ENCODE assay signal across 15 cellular contexts in genomic region chr10:27525819-27526218, GRCh38. TPM values are rescaled to one million over a fixed set of nuclear protein-coding genes. Genes with fewer than 3 reads are reported as not detected.
DNase-seq lines count a peak whose midpoint lies in the region; ATAC-seq and TF ChIP-seq lines count a peak whose summit lies in the region.
"Had no signal": no experiment of that assay in that cellular context is flagged by ENCODE, and none has a peak within 500 bp of the region (broad histone marks: within the 10 kb centered on the region; RNA-seq: fewer than 3 reads in every experiment).

No MANE protein-coding gene starts in this region.

- no peak overlapping the region for H3K4me3 ChIP-seq in foreskin fibroblast (ENCODE audit: low read depth in 1 of 2, low read length in 2 of 2)
- H3K4me3 ChIP-seq in skeletal muscle tissue (ENCODE audit: low read length in 3 of 3): no peak overlapping the region
- no peak overlapping the region for H3K4me3 ChIP-seq in lower leg skin (ENCODE audit: low read depth, poor library complexity, severe bottlenecking)

- H3K27me3 ChIP-seq in skeletal muscle tissue (ENCODE audit: control insufficient read depth in 3 of 3, insufficient read depth in 3 of 3, low read length in 3 of 3): no peaks in the 10 kb centered on the region

- ATAC-seq in activated naive CD8-positive, alpha-beta T cell treated with anti-CD3 and anti-CD28 coated beads, Interleukin-2, amount 50 U/mL, for 24 hours: no peak
- peak; percentile 91 for ATAC-seq in SK-N-SH treated with all-trans-retinoic acid at 6 μM for 48 hours
- ATAC-seq in GM21390 (IDR thresholded peaks at IDR 0.05; ENCODE audit: unreplicated experiment): no peak
- ATAC-seq: activated CD4-positive, alpha-beta T cell treated with anti-CD3 and anti-CD28 coated beads for 36 hours; naive thymus-derived CD4-positive, alpha-beta T cell had no signal

- H3K36me3 Mint-ChIP-seq in activated naive CD8-positive, alpha-beta T cell: peaks cover 11% of the 10 kb centered on the region
- peaks cover 11% of the 10 kb centered on the region for H3K36me3 Mint-ChIP-seq in activated naive CD8-positive, alpha-beta T cell treated with anti-CD3 and anti-CD28 coated beads, Interleukin-2, amount 50 U/mL, for 24 hours (ENCODE audit: low read depth)

- H3K9me3 Mint-ChIP-seq in activated naive CD8-positive, alpha-beta T cell (ENCODE audit: low read depth): no peaks in the 10 kb centered on the region
- H3K9me3 Mint-ChIP-seq in activated naive CD8-positive, alpha-beta T cell treated with anti-CD3 and anti-CD28 coated beads, Interleukin-2, amount 50 U/mL, for 24 hours: no peaks in the 10 kb centered on the region
- H3K9me3 Mint-ChIP-seq: activated naive CD4-positive, alpha-beta T cell treated with anti-CD3 and anti-CD28 coated beads for 36 hours; naive thymus-derived CD4-positive, alpha-beta T cell had no signal

- H3K27ac ChIP-seq in skeletal muscle tissue (ENCODE audit: low read depth, low read length): peak overlapping the region; percentile 3

- H3K9me3 ChIP-seq in skeletal muscle tissue (ENCODE audit: control insufficient read depth in 3 of 3, low read length in 3 of 3): no peaks in the 10 kb centered on the region

- peak overlapping the region; percentile 51 for H3K27ac Mint-ChIP-seq in activated naive CD8-positive, alpha-beta T cell
- H3K27ac Mint-ChIP-seq in activated naive CD8-positive, alpha-beta T cell treated with anti-CD3 and anti-CD28 coated beads, Interleukin-2, amount 50 U/mL, for 24 hours: no peak overlapping the region
- H3K27ac Mint-ChIP-seq: activated CD4-positive, alpha-beta T cell treated with anti-CD3 and anti-CD28 coated beads for 36 hours; activated naive CD4-positive, alpha-beta T cell treated with anti-CD3 and anti-CD28 coated beads for 36 hours had no signal

- DNase-seq in activated naive CD8-positive, alpha-beta T cell treated with anti-CD3 and anti-CD28 coated beads, Interleukin-2, amount 50 U/mL, for 24 hours: no peak
- DNase-seq in foreskin fibroblast: peak; percentile 33 to 77
- no peak for DNase-seq in NCI-H226
- DNase-seq in lower leg skin (ENCODE audit: low spot score in 2 of 2): no peak
- DNase-seq: activated CD4-positive, alpha-beta T cell treated with anti-CD3 and anti-CD28 coated beads for 36 hours; activated naive CD4-positive, alpha-beta T cell treated with anti-CD3 and anti-CD28 coated beads for 36 hours; effector CD8-positive, alpha-beta T cell; H7; naive thymus-derived CD4-positive, alpha-beta T cell; SHP77 treated with DMSO at 0.1 percent for 48 hours; stimulated activated naive CD4-positive, alpha-beta T cell had no signal

- no peak overlapping the region for H3K9ac ChIP-seq in skeletal muscle tissue (ENCODE audit: low read depth in 1 of 3, low read length in 3 of 3)

- no peaks in the 10 kb centered on the region for H3K36me3 ChIP-seq in skeletal muscle tissue (ENCODE audit: control insufficient read depth in 3 of 3, insufficient read depth in 3 of 3, low read length in 3 of 3)

- no peak for TF ChIP-seq CTCF in foreskin fibroblast (IDR thresholded peaks at IDR 0.05; ENCODE audit: low read depth, low read length)
- no peak for TF ChIP-seq CTCF in lower leg skin (IDR thresholded peaks at IDR 0.05)

- TF ChIP-seq POLR2A in lower leg skin (IDR thresholded peaks at IDR 0.05): no peak

- intact Hi-C loops in lower leg skin (cut with DNase I; ENCODE audit: low total_unique reads): no loop called here

- H3K27me3 Mint-ChIP-seq in activated naive CD8-positive, alpha-beta T cell: no peaks in the 10 kb centered on the region
- H3K27me3 Mint-ChIP-seq in activated naive CD8-positive, alpha-beta T cell treated with anti-CD3 and anti-CD28 coated beads, Interleukin-2, amount 50 U/mL, for 24 hours: no peaks in the 10 kb centered on the region
- H3K27me3 Mint-ChIP-seq: activated CD4-positive, alpha-beta T cell treated with anti-CD3 and anti-CD28 coated beads for 36 hours; naive thymus-derived CD4-positive, alpha-beta T cell had no signal

- peaks cover 0 to 9% (median 6%) of the 10 kb centered on the region in 3 donors for H3K4me1 ChIP-seq in skeletal muscle tissue (ENCODE audit: control insufficient read depth in 3 of 3, insufficient read depth in 3 of 3, low read length in 3 of 3)

- H3K4me3 Mint-ChIP-seq in activated naive CD8-positive, alpha-beta T cell: no peak overlapping the region
- H3K4me3 Mint-ChIP-seq in activated naive CD8-positive, alpha-beta T cell treated with anti-CD3 and anti-CD28 coated beads, Interleukin-2, amount 50 U/mL, for 24 hours: no peak overlapping the region
- H3K4me3 Mint-ChIP-seq: activated CD4-positive, alpha-beta T cell treated with anti-CD3 and anti-CD28 coated beads for 36 hours; activated naive CD4-positive, alpha-beta T cell treated with anti-CD3 and anti-CD28 coated beads for 36 hours had no signal

- peaks cover 83% of the 10 kb centered on the region for H3K4me1 Mint-ChIP-seq in activated naive CD8-positive, alpha-beta T cell (ENCODE audit: low read depth)
- peaks cover 76% of the 10 kb centered on the region for H3K4me1 Mint-ChIP-seq in activated naive CD8-positive, alpha-beta T cell treated with anti-CD3 and anti-CD28 coated beads, Interleukin-2, amount 50 U/mL, for 24 hours

TF ChIP-seq in SK-N-SH treated with all-trans-retinoic acid at 6 μM for 48 hours, 23 proteins besides CTCF, POLR2A, EP300 and RAD21:
- TF ChIP-seq ZNF565 (CRISPR knock-in tag; conservative IDR thresholded peaks at IDR 0.05; ENCODE audit: low read depth) (no peak), PPARA (CRISPR knock-in tag; IDR thresholded peaks at IDR 0.05; ENCODE audit: borderline replicate concordance) (no peak), ZC3H10 (CRISPR knock-in tag; IDR thresholded peaks at IDR 0.05) (no peak)

RNA-seq across cellular contexts. Expression of gene RAB18, which starts 21.7 kb away (rescaled TPM):
- total RNA-seq in skeletal muscle tissue (40.2 TPM), lower leg skin (100 to 1,000 TPM in 1 of 4 donors, 10 to 100 TPM in 3; 39.9 to 102 (median 66.4) TPM)

Comparison
In these comparisons a context has a peak if more than half of its experiments do, and no peak if none do; other contexts are left out.
1. DNase-seq: peak in foreskin fibroblast (2 of 2); none in activated naive CD8-positive, alpha-beta T cell treated with anti-CD3 and anti-CD28 coated beads, Interleukin-2, amount 50 U/mL, for 24 hours (single experiment), NCI-H226 (single experiment) and lower leg skin (0 of 2).